Comparison of ENCODE assay signal across 1 cellular context in genomic region chr20:62616728-62617621, GRCh38.
A peak's percentile ranks its signal among the peaks of the same experiment; 100 is the strongest.
TF ChIP-seq lines count a peak whose summit lies in the region.

No MANE protein-coding gene starts in this region.

TF ChIP-seq in HepG2, 621 proteins besides CTCF, POLR2A, EP300 and RAD21 (continued from another document and continues in another):
- TF ChIP-seq ZNF770 (CRISPR knock-in tag; IDR thresholded peaks at IDR 0.05) (peak; percentile 44; the same call in 1 of the 2 replicates), HHEX (CRISPR knock-in tag; IDR thresholded peaks at IDR 0.05) (no peak; the same call in 1 of the 2 replicates), ARID2 (CRISPR knock-in tag; IDR thresholded peaks at IDR 0.05; ENCODE audit: borderline replicate concordance) (no peak), FOXJ3 (CRISPR knock-in tag; IDR thresholded peaks at IDR 0.05; ENCODE audit: borderline replicate concordance) (peak; percentile 59; the same call in 1 of the 2 replicates), SMYD3 (CRISPR knock-in tag; IDR thresholded peaks at IDR 0.05) (no peak), ZNF768 (CRISPR knock-in tag; IDR thresholded peaks at IDR 0.05) (peak; percentile 83), TRAFD1 (CRISPR knock-in tag; IDR thresholded peaks at IDR 0.05; ENCODE audit: borderline replicate concordance) (no peak), ZNF207 (IDR thresholded peaks at IDR 0.05; ENCODE audit: borderline replicate concordance) (no peak), PLRG1 (conservative IDR thresholded peaks at IDR 0.05) (no peak), MAZ (IDR thresholded peaks at IDR 0.05; ENCODE audit: borderline replicate concordance, low read depth, low read length) (no peak), MAZ (CRISPR knock-in tag; IDR thresholded peaks at IDR 0.05; ENCODE audit: low read depth) (peak; percentile 82), ZNF784 (CRISPR knock-in tag; IDR thresholded peaks at IDR 0.05; ENCODE audit: borderline replicate concordance) (0 out of 2 replicates have a peak, but pooled peaks have one; percentile 57), ZFX (CRISPR knock-in tag; IDR thresholded peaks at IDR 0.05; ENCODE audit: low read depth) (peak; percentile 64; the same call in 1 of the 2 replicates), MTF1 (CRISPR knock-in tag; IDR thresholded peaks at IDR 0.05) (no peak), ZNF383 (CRISPR knock-in tag; IDR thresholded peaks at IDR 0.05; ENCODE audit: borderline replicate concordance) (no peak), KLF11 (CRISPR knock-in tag; IDR thresholded peaks at IDR 0.05) (0 out of 2 replicates have a peak, but pooled peaks have one; percentile 50), NR3C1 (CRISPR knock-in tag; IDR thresholded peaks at IDR 0.05) (no peak), ZNF710 (CRISPR knock-in tag; IDR thresholded peaks at IDR 0.05; ENCODE audit: borderline replicate concordance) (peak; percentile 56; the same call in 1 of the 2 replicates), HNRNPL (IDR thresholded peaks at IDR 0.05; ENCODE audit: low read depth, low read length) (0 out of 2 replicates have a peak, but pooled peaks have one; percentile 51), ZNF124 (CRISPR knock-in tag; IDR thresholded peaks at IDR 0.05) (peak; percentile 39; the same call in 1 of the 2 replicates), SMARCE1 (IDR thresholded peaks at IDR 0.05; ENCODE audit: borderline replicate concordance) (no peak), ZFP90 (CRISPR knock-in tag; IDR thresholded peaks at IDR 0.05; ENCODE audit: borderline replicate concordance) (peak; percentile 76; the same call in 1 of the 2 replicates), MXD4 (CRISPR knock-in tag; IDR thresholded peaks at IDR 0.05) (no peak), EED (CRISPR knock-in tag; IDR thresholded peaks at IDR 0.05) (peak; percentile 44), ZNF513 (CRISPR knock-in tag; conservative IDR thresholded peaks at IDR 0.05) (0 out of 2 replicates have a peak, but pooled peaks have one; percentile 96), MIER2 (CRISPR knock-in tag; IDR thresholded peaks at IDR 0.05) (0 out of 2 replicates have a peak, but pooled peaks have one; percentile 18), ZBTB10 (CRISPR knock-in tag; IDR thresholded peaks at IDR 0.05; ENCODE audit: borderline replicate concordance) (no peak), ZNF652 (CRISPR knock-in tag; IDR thresholded peaks at IDR 0.05; ENCODE audit: borderline replicate concordance, low read depth) (no peak), ZNF547 (CRISPR knock-in tag; IDR thresholded peaks at IDR 0.05) (no peak), PHF8 (CRISPR knock-in tag; IDR thresholded peaks at IDR 0.05) (no peak), NPAS2 (CRISPR knock-in tag; IDR thresholded peaks at IDR 0.05; ENCODE audit: borderline replicate concordance) (no peak), ZNF672 (CRISPR knock-in tag; IDR thresholded peaks at IDR 0.05) (no peak), FOXP1 (IDR thresholded peaks at IDR 0.05) (no peak), FOXP1 (CRISPR knock-in tag; IDR thresholded peaks at IDR 0.05) (no peak), GABPB1 (CRISPR knock-in tag; IDR thresholded peaks at IDR 0.05) (peak; percentile 67; the same call in 1 of the 2 replicates), NAIF1 (CRISPR knock-in tag; IDR thresholded peaks at IDR 0.05; ENCODE audit: borderline replicate concordance) (no peak), TRIM22 (IDR thresholded peaks at IDR 0.05) (no peak), RCOR2 (CRISPR knock-in tag; IDR thresholded peaks at IDR 0.05) (no peak), HDAC6 (IDR thresholded peaks at IDR 0.05; ENCODE audit: low read depth, low read length) (no peak), ZSCAN22 (CRISPR knock-in tag; IDR thresholded peaks at IDR 0.05) (no peak), CC2D1A (CRISPR knock-in tag; IDR thresholded peaks at IDR 0.05) (no peak), ZBTB43 (CRISPR knock-in tag; conservative IDR thresholded peaks at IDR 0.05) (no peak), GATA4 (IDR thresholded peaks at IDR 0.05; ENCODE audit: borderline replicate concordance, low read depth) (no peak), GTF3A (CRISPR knock-in tag; conservative IDR thresholded peaks at IDR 0.05) (no peak), ZBTB46 (CRISPR knock-in tag; IDR thresholded peaks at IDR 0.05; ENCODE audit: borderline replicate concordance) (no peak), ZBTB34 (CRISPR knock-in tag; IDR thresholded peaks at IDR 0.05) (no peak), ZNF704 (CRISPR knock-in tag; IDR thresholded peaks at IDR 0.05; ENCODE audit: borderline replicate concordance) (0 out of 2 replicates have a peak, but pooled peaks have one; percentile 54)
